In genomic region chr3:138717348-138717747, GRCh38 we compare ENCODE assay signal across 25 cellular contexts.
DNase-seq lines count a peak whose midpoint lies in the region; ATAC-seq and TF ChIP-seq lines count a peak whose summit lies in the region.
"Had no signal": no experiment of that assay in that cellular context is flagged by ENCODE, and none has a peak within 500 bp of the region (broad histone marks: within the 10 kb centered on the region; RNA-seq: fewer than 3 reads in every experiment).

No MANE protein-coding gene starts in this region.

- TF ChIP-seq CTCF in C4-2B (conservative IDR thresholded peaks at IDR 0.05) (no peak), BE2C (IDR thresholded peaks at IDR 0.05; ENCODE audit: low read depth, low read length) (no peak)

- H3K27me3 ChIP-seq in Karpas-422 (ENCODE audit: low read length), result no peaks in the 10 kb centered on the region
- H3K27me3 ChIP-seq in BE2C, result no peaks in the 10 kb centered on the region
- H3K27me3 ChIP-seq: BLaER1 treated with 17β-estradiol and CSF1 and Interleukin-3, amounts not matched to agents 10 nM and 100 nM; esophagus muscularis mucosa; upper lobe of left lung had no signal

- H3K9me2 ChIP-seq in Karpas-422 (replicated peaks; ENCODE audit: insufficient read depth, low read length), result no peaks in the 10 kb centered on the region

- no peak for DNase-seq in DMS79 treated with DMSO at 0.1 percent for 48 hours (lab: John Stamatoyannopoulos, UW)
- no peak for DNase-seq in Karpas-422
- no peak for DNase-seq in effector CD4-positive, alpha-beta T cell
- DNase-seq in BE2C, result no peak
- DNase-seq: 8988T; activated CD4-positive, alpha-beta T cell treated with anti-CD3 and anti-CD28 coated beads, Interleukin-2, amount 50 U/mL, for 4 hours; activated T-cell treated with anti-CD3 and anti-CD28 coated beads, Interleukin-2, amount 50 U/mL, for 24 hours; DMS153; head of caudate nucleus; Kasumi-1; mammary epithelial cell; naive thymus-derived CD8-positive, alpha-beta T cell; NCI-H1105 treated with DMSO at 0.1 percent for 48 hours; NCI-H2171 treated with DMSO at 0.1 percent for 48 hours; NK-92 treated with Interleukin-12 subunit alpha and Interleukin-12 subunit beta, amount 100 ng/mL, for 24 hours; posterior cingulate gyrus; small intestine; upper lobe of left lung had no signal

- H3K27ac ChIP-seq in C4-2B (peak overlapping the region; percentile 74; the same call in 1 of the 2 replicates), Karpas-422 (ENCODE audit: low read length) (no peak overlapping the region)
- H3K27ac ChIP-seq: BLaER1 treated with 17β-estradiol and CSF1 and Interleukin-3, amounts not matched to agents 10 nM and 100 nM; esophagus muscularis mucosa; upper lobe of left lung had no signal

- no peaks in the 10 kb centered on the region for H3K79me2 ChIP-seq in Karpas-422 (ENCODE audit: low read length)

- H3K9ac ChIP-seq in Karpas-422 (ENCODE audit: low read length), result no peak overlapping the region
- H3K9ac ChIP-seq: BLaER1 treated with 17β-estradiol and CSF1 and Interleukin-3, amounts not matched to agents 10 nM and 100 nM had no signal

- H3K4me1 ChIP-seq in Karpas-422 (ENCODE audit: low read length) (peaks cover 13% of the 10 kb centered on the region), BE2C (no peaks in the 10 kb centered on the region)
- H3K4me1 ChIP-seq: BLaER1 treated with 17β-estradiol and CSF1 and Interleukin-3, amounts not matched to agents 10 nM and 100 nM; esophagus muscularis mucosa; upper lobe of left lung had no signal

- H3K36me3 ChIP-seq in Karpas-422 (ENCODE audit: insufficient read depth, low read length) (peaks cover 11% of the 10 kb centered on the region; the same call in 1 of the 2 replicates), BE2C (no peaks in the 10 kb centered on the region)

- ATAC-seq in GM19035 (IDR thresholded peaks at IDR 0.05; ENCODE audit: unreplicated experiment), result peak; percentile 68
- ATAC-seq in HG02610 (IDR thresholded peaks at IDR 0.05; ENCODE audit: unreplicated experiment), result peak; percentile 60
- peak; percentile 55 for ATAC-seq in HG03354 (IDR thresholded peaks at IDR 0.05; ENCODE audit: poor library complexity, severe bottlenecking, unreplicated experiment)
- ATAC-seq: naive thymus-derived CD8-positive, alpha-beta T cell; stimulated activated effector memory CD8-positive, alpha-beta T cell treated with anti-CD3 and anti-CD28 coated beads, Interleukin-12 subunit alpha, Interleukin-12 subunit beta, amount 100 ng/mL, for 72 hours had no signal

- no peak overlapping the region for H3K4me2 ChIP-seq in Karpas-422 (ENCODE audit: low read depth, low read length, poor library complexity, severe bottlenecking)
- H3K4me2 ChIP-seq: BLaER1 treated with 17β-estradiol and CSF1 and Interleukin-3, amounts not matched to agents 10 nM and 100 nM had no signal

- H4K20me1 ChIP-seq in Karpas-422 (ENCODE audit: insufficient read depth, low read depth, low read length), result no peaks in the 10 kb centered on the region
- H4K20me1 ChIP-seq: BLaER1 treated with 17β-estradiol and CSF1 and Interleukin-3, amounts not matched to agents 10 nM and 100 nM had no signal

- H3K4me3 ChIP-seq in Karpas-422 (ENCODE audit: low read length) (no peak overlapping the region), BE2C (ENCODE audit: low read depth, low read length) (no peak overlapping the region)
- H3K4me3 ChIP-seq: BLaER1 treated with 17β-estradiol and CSF1 and Interleukin-3, amounts not matched to agents 10 nM and 100 nM; esophagus muscularis mucosa; upper lobe of left lung had no signal

- H3K9me3 ChIP-seq in Karpas-422 (ENCODE audit: low read length) (no peaks in the 10 kb centered on the region), BE2C (no peaks in the 10 kb centered on the region)
- H3K9me3 ChIP-seq: esophagus muscularis mucosa, upper lobe of left lung had no signal

- no peak overlapping the region for H2AFZ ChIP-seq in Karpas-422 (ENCODE audit: low read length)
